27 cellular contexts compared by ENCODE assay signal in genomic region chr5:39942606-39943005, GRCh38.
"Had no signal": no experiment of that assay in that cellular context is flagged by ENCODE, and none has a peak within 500 bp of the region (broad histone marks: within the 10 kb centered on the region; RNA-seq: fewer than 3 reads in every experiment).

No MANE protein-coding gene starts in this region.

- H2AFZ ChIP-seq: neural progenitor cell had no signal

- ATAC-seq: natural killer cell; right cardiac atrium; sciatic nerve; stimulated activated effector memory CD8-positive, alpha-beta T cell treated with anti-CD3 and anti-CD28 coated beads, Interleukin-12 subunit alpha, Interleukin-12 subunit beta, amount 100 ng/mL, for 72 hours; upper lobe of right lung had no signal

- H3K27me3 ChIP-seq: neural progenitor cell, neutrophil, ovary, spleen, suprapubic skin, tibial artery, upper lobe of right lung had no signal

- H3K4me2 ChIP-seq: neural progenitor cell had no signal

- FAIRE-seq: urothelium cell line had no signal

- H3K9me3 ChIP-seq: left ventricle myocardium inferior, neutrophil, ovary, prostate gland, suprapubic skin, thoracic aorta, upper lobe of right lung had no signal

- H3K27ac ChIP-seq: left ventricle myocardium inferior, neural progenitor cell, neutrophil, ovary, prostate gland, skin epidermis, spleen, suprapubic skin, thoracic aorta, tibial artery, upper lobe of right lung had no signal

- DNase-seq: hippocampal formation; left ventricle myocardium inferior; mesendoderm; naive B cell; natural killer cell; nephron progenitor cell; occipital lobe; ovary; posterior cingulate gyrus; retina; right cardiac atrium; spleen; stimulated activated CD4-positive, alpha-beta T cell treated with anti-CD3 and anti-CD28 coated beads, Interleukin-4, amount 100 ng/mL, for 24 hours; stimulated activated naive CD4-positive, alpha-beta T cell; tibial artery; trophoblast cell; upper lobe of right lung had no signal

- H3K4me1 ChIP-seq: left ventricle myocardium inferior, neural progenitor cell, prostate gland, spleen, suprapubic skin, tibial artery, upper lobe of right lung had no signal

- H3K4me3 ChIP-seq: left ventricle myocardium inferior, lung, neural progenitor cell, ovary, prostate gland, skin epidermis, spleen, suprapubic skin, thoracic aorta, tibial artery, upper lobe of right lung had no signal

- H3K36me3 ChIP-seq: left ventricle myocardium inferior, neural progenitor cell, neutrophil, ovary, prostate gland, spleen, suprapubic skin, thoracic aorta, tibial artery, upper lobe of right lung had no signal
